ENCODE assay signal across 28 cellular contexts in genomic region chr7:145143690-145144089, GRCh38.
"Had no signal": no experiment of that assay in that cellular context is flagged by ENCODE, and none has a peak within 500 bp of the region (broad histone marks: within the 10 kb centered on the region; RNA-seq: fewer than 3 reads in every experiment).

No MANE protein-coding gene starts in this region.

- DNase-seq: activated CD4-positive, alpha-beta memory T cell treated with anti-CD3 and anti-CD28 coated beads for 36 hours; activated CD4-positive, alpha-beta T cell treated with anti-CD3 and anti-CD28 coated beads for 36 hours; activated CD4-positive, alpha-beta T cell treated with anti-CD3 and anti-CD28 coated beads, Interleukin-2, amount 10 ng/mL, durations not matched to agents 24 days and 14 days; activated CD4-positive, CD25-positive, alpha-beta regulatory T cell; activated CD4-positive, CD25-positive, alpha-beta regulatory T cell treated with anti-CD3 and anti-CD28 coated beads, Interleukin-2, amount 50 U/mL, for 72 hours; activated CD8-positive, alpha-beta memory T cell treated with anti-CD3 and anti-CD28 coated beads, Interleukin-2, amount 10 ng/mL, durations not matched to agents 7 days and 5 days; activated CD8-positive, alpha-beta memory T cell treated with anti-CD3 and anti-CD28 coated beads, Interleukin-2, amount 50 U/mL, for 4 hours; activated CD8-positive, alpha-beta T cell treated with anti-CD3 and anti-CD28 coated beads, Interleukin-2, amount 10 ng/mL, durations not matched to agents 7 days and 5 days; activated effector memory CD4-positive, alpha-beta T cell treated with anti-CD3 and anti-CD28 coated beads, Interleukin-2, amount 50 U/mL, for 16 hours; activated naive CD4-positive, alpha-beta T cell treated with anti-CD3 and anti-CD28 coated beads for 36 hours; activated naive CD8-positive, alpha-beta T cell treated with anti-CD3 and anti-CD28 coated beads for 36 hours; activated naive CD8-positive, alpha-beta T cell treated with anti-CD3 and anti-CD28 coated beads, Interleukin-2, amount 50 U/mL, for 24 hours; activated T-cell treated with anti-CD3 and anti-CD28 coated beads, Interleukin-2, amount 50 U/mL, for 1 hour; activated T-cell treated with anti-CD3 and anti-CD28 coated beads, Interleukin-2, amount 50 U/mL, for 48 hours; adrenal gland; amygdala; aorta; body of pancreas; central memory CD4-positive, alpha-beta T cell; cerebellar nuclear complex; colonic mucosa; effector CD8-positive, alpha-beta T cell; endodermal cell; foreskin keratinocyte; gastrocnemius medialis; glutamatergic neuron; heart left ventricle had no signal

- H3K36me3 ChIP-seq: adrenal gland, cardiac muscle cell, colonic mucosa, gastrocnemius medialis, heart left ventricle had no signal

- H3K4me3 ChIP-seq: adrenal gland, body of pancreas, cardiac muscle cell, colonic mucosa, gastrocnemius medialis, heart left ventricle had no signal

- H3K4me1 ChIP-seq: adrenal gland, body of pancreas, colonic mucosa, foreskin keratinocyte, gastrocnemius medialis, heart left ventricle had no signal

- H3K27me3 ChIP-seq: adrenal gland, body of pancreas, cardiac muscle cell, colonic mucosa, foreskin keratinocyte, gastrocnemius medialis, heart left ventricle had no signal

- H3K9me3 ChIP-seq: adrenal gland, body of pancreas, colonic mucosa, gastrocnemius medialis, heart left ventricle had no signal

- H3K27ac ChIP-seq: adrenal gland, body of pancreas, cardiac muscle cell, colonic mucosa, foreskin keratinocyte, gastrocnemius medialis, heart left ventricle had no signal
